1 cellular context compared by ENCODE assay signal in the genomic region with DNA sequence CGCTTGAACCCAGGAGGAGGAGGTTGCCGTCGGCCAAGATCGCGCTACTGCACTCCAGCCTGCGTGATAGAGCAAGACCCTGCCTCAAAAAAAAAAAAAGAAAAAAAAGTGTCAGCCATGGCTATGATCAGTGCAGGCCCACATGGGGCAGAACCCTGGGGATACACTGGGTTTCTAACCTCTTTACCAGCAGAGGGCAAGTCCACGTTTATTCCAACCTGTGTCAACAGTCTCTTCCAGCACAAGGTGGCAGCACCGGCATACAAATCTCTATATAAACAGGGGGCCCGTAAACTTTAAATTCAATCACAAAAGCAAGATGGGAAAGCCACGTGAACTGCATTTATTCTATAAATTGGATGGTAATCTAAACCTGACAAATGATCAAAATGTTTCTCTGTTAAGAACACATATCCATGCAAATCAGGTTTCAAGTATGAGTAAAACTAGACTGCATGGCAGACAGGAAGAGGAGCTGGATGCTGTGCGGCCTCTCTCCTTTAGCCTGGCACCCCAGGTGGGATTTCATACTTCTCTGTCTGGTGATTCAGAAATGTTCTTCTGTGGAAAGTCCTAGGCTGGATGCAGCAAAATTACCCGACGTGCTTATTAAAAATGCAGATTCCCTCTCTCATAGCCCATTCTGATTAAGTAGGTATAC.
TF ChIP-seq lines count a peak whose summit lies in the region.

No MANE protein-coding gene starts in this region.

TF ChIP-seq in SK-N-SH, 30 proteins besides CTCF, POLR2A, EP300 and RAD21 (continued from another document):
- TF ChIP-seq, protein P1, sequence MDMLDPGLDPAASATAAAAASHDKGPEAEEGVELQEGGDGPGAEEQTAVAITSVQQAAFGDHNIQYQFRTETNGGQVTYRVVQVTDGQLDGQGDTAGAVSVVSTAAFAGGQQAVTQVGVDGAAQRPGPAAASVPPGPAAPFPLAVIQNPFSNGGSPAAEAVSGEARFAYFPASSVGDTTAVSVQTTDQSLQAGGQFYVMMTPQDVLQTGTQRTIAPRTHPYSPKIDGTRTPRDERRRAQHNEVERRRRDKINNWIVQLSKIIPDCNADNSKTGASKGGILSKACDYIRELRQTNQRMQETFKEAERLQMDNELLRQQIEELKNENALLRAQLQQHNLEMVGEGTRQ (IDR thresholded peaks at IDR 0.05; ENCODE audit: borderline replicate concordance, low read depth, low read length) = no peak
- TF ChIP-seq, protein P2, sequence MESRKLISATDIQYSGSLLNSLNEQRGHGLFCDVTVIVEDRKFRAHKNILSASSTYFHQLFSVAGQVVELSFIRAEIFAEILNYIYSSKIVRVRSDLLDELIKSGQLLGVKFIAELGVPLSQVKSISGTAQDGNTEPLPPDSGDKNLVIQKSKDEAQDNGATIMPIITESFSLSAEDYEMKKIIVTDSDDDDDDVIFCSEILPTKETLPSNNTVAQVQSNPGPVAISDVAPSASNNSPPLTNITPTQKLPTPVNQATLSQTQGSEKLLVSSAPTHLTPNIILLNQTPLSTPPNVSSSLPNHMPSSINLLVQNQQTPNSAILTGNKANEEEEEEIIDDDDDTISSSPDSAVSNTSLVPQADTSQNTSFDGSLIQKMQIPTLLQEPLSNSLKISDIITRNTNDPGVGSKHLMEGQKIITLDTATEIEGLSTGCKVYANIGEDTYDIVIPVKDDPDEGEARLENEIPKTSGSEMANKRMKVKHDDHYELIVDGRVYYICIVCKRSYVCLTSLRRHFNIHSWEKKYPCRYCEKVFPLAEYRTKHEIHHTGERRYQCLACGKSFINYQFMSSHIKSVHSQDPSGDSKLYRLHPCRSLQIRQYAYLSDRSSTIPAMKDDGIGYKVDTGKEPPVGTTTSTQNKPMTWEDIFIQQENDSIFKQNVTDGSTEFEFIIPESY (IDR thresholded peaks at IDR 0.05; ENCODE audit: borderline replicate concordance, low read depth) = no peak
- TF ChIP-seq MEF2A (IDR thresholded peaks at IDR 0.05; ENCODE audit: borderline replicate concordance, low read depth) = no peak
- peak; percentile 26 for TF ChIP-seq CHD2 (IDR thresholded peaks at IDR 0.05; ENCODE audit: low read length, partially characterized antibody)
- TF ChIP-seq POLR2AphosphoS5 (IDR thresholded peaks at IDR 0.05; ENCODE audit: low read depth, low read length) = no peak
- TF ChIP-seq, protein P3, sequence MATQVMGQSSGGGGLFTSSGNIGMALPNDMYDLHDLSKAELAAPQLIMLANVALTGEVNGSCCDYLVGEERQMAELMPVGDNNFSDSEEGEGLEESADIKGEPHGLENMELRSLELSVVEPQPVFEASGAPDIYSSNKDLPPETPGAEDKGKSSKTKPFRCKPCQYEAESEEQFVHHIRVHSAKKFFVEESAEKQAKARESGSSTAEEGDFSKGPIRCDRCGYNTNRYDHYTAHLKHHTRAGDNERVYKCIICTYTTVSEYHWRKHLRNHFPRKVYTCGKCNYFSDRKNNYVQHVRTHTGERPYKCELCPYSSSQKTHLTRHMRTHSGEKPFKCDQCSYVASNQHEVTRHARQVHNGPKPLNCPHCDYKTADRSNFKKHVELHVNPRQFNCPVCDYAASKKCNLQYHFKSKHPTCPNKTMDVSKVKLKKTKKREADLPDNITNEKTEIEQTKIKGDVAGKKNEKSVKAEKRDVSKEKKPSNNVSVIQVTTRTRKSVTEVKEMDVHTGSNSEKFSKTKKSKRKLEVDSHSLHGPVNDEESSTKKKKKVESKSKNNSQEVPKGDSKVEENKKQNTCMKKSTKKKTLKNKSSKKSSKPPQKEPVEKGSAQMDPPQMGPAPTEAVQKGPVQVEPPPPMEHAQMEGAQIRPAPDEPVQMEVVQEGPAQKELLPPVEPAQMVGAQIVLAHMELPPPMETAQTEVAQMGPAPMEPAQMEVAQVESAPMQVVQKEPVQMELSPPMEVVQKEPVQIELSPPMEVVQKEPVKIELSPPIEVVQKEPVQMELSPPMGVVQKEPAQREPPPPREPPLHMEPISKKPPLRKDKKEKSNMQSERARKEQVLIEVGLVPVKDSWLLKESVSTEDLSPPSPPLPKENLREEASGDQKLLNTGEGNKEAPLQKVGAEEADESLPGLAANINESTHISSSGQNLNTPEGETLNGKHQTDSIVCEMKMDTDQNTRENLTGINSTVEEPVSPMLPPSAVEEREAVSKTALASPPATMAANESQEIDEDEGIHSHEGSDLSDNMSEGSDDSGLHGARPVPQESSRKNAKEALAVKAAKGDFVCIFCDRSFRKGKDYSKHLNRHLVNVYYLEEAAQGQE (IDR thresholded peaks at IDR 0.05; ENCODE audit: low read depth, low read length) = no peak
- no peak for TF ChIP-seq ELF1 (IDR thresholded peaks at IDR 0.05)
- peak; percentile 24; the same call in 1 of the 2 replicates for TF ChIP-seq TAF1 (IDR thresholded peaks at IDR 0.05; ENCODE audit: borderline replicate concordance, low read depth, low read length)
- no peak for TF ChIP-seq GATA2 (CRISPR knock-in tag; IDR thresholded peaks at IDR 0.05)
TF ChIP-seq in SK-N-SH: peak in this region for 5.
